Comparison of ENCODE assay signal across 18 cellular contexts in genomic region chr10:51023611-51024010, GRCh38. TPM values are rescaled to one million over a fixed set of nuclear protein-coding genes. Genes with fewer than 3 reads are reported as not detected.
"Had no signal": no experiment of that assay in that cellular context is flagged by ENCODE, and none has a peak within 500 bp of the region (broad histone marks: within the 10 kb centered on the region; RNA-seq: fewer than 3 reads in every experiment).

No MANE protein-coding gene starts in this region.

- H3K27ac ChIP-seq: VCaP had no signal

- H3K9me3 ChIP-seq: gastroesophageal sphincter, heart left ventricle, mucosa of descending colon had no signal

- ATAC-seq: activated T-cell treated with anti-CD3 and anti-CD28 coated beads, Interleukin-2, amount 50 U/mL, for 72 hours; gastroesophageal sphincter; mucosa of descending colon had no signal

- DNase-seq: activated CD4-positive, alpha-beta T cell treated with anti-CD3 and anti-CD28 coated beads for 1 hour; activated naive CD8-positive, alpha-beta T cell treated with anti-CD3 and anti-CD28 coated beads, Interleukin-2, amount 10 ng/mL, durations not matched to agents 7 days and 5 days; activated T-cell treated with anti-CD3 and anti-CD28 coated beads, Interleukin-2, amount 50 U/mL, for 72 hours; cortex of kidney; heart left ventricle; mesenchymal stem cell; mucosa of descending colon; naive B cell; stimulated activated CD4-positive, alpha-beta T cell treated with anti-CD3 and anti-CD28 coated beads, Interleukin-12 subunit alpha, Interleukin-12 subunit beta, amount 100 ng/mL, for 4 hours; stimulated activated CD4-positive, alpha-beta T cell treated with anti-CD3 and anti-CD28 coated beads, Interleukin-1b, Interleukin-23, amount 100 ng/mL, for 48 hours; stimulated activated CD8-positive, alpha-beta memory T cell treated with anti-CD3 and anti-CD28 coated beads, Interleukin-4, amount 100 ng/mL, for 48 hours; stimulated activated naive CD4-positive, alpha-beta T cell; T-helper 2 cell; trophoblast cell had no signal

- H3K4me3 ChIP-seq: gastroesophageal sphincter, heart left ventricle, mucosa of descending colon had no signal

- H3K36me3 Mint-ChIP-seq: activated naive CD8-positive, alpha-beta T cell treated with anti-CD3 and anti-CD28 coated beads, Interleukin-2, amount 10 ng/mL, durations not matched to agents 7 days and 5 days; naive B cell had no signal

- H3K4me1 Mint-ChIP-seq: activated naive CD8-positive, alpha-beta T cell treated with anti-CD3 and anti-CD28 coated beads, Interleukin-2, amount 10 ng/mL, durations not matched to agents 7 days and 5 days; naive B cell; neural crest cell had no signal

- H3K9me3 Mint-ChIP-seq: activated naive CD8-positive, alpha-beta T cell treated with anti-CD3 and anti-CD28 coated beads, Interleukin-2, amount 10 ng/mL, durations not matched to agents 7 days and 5 days; activated T-cell treated with anti-CD3 and anti-CD28 coated beads, Interleukin-2, amount 50 U/mL, for 72 hours; naive B cell; neural crest cell had no signal

- H3K27ac Mint-ChIP-seq: activated naive CD8-positive, alpha-beta T cell treated with anti-CD3 and anti-CD28 coated beads, Interleukin-2, amount 10 ng/mL, durations not matched to agents 7 days and 5 days; activated T-cell treated with anti-CD3 and anti-CD28 coated beads, Interleukin-2, amount 50 U/mL, for 72 hours had no signal

- H3K36me3 ChIP-seq: gastroesophageal sphincter, heart left ventricle had no signal

- H3K4me3 Mint-ChIP-seq: activated naive CD8-positive, alpha-beta T cell treated with anti-CD3 and anti-CD28 coated beads, Interleukin-2, amount 10 ng/mL, durations not matched to agents 7 days and 5 days; activated T-cell treated with anti-CD3 and anti-CD28 coated beads, Interleukin-2, amount 50 U/mL, for 72 hours; naive B cell; neural crest cell had no signal

- H3K27me3 ChIP-seq: gastroesophageal sphincter, heart left ventricle had no signal

RNA-seq across cellular contexts. Expression of gene PRKG1, which starts 50.7 kb away (rescaled TPM):
- total RNA-seq: activated CD8-positive, alpha-beta memory T cell treated with anti-CD3 and anti-CD28 coated beads for 36 hours; activated naive CD8-positive, alpha-beta T cell treated with anti-CD3 and anti-CD28 coated beads, Interleukin-2, amount 10 ng/mL, durations not matched to agents 7 days and 5 days; activated T-cell treated with anti-CD3 and anti-CD28 coated beads, Interleukin-2, amount 50 U/mL, for 72 hours had no signal
